In the genomic region with DNA sequence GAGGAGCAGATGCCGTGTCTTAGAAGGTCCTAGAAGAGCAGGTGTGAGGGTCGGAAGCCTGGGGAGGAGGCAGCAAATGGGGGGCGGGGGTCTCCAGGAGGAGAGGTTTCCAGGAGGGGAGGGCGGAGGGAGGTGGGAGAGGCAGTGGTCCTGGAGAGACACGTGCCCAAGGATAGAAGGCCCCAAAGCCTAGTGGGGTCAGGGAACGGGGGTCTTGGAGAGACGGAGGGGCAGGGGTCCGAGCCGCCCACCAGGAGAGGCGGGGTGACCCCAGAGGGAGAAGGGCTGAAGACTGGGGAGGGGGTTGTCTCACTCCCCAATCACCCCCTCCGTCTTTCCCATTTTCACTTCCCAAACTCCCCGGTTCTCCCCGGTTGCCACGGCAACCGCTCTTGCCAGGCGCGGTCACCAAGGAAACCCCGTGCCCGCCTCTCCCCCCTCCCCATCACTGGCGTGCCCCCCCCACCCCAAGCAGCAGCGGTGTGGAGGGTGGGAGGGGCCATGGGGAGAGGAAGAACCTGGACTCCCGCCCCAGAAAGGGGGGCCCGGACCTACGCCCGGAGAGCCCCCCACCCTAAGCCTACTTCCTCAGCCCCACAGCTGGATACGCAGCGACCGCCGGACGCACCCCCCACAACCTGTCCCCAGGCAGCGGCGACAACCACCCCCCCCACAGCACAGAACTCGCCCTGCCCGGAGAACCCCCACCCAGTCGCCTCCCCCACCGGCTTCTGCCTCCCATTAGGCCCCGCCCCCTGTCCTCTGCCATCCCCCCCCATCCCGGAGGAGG, we compare ENCODE assay signal across 9 cellular contexts. TPM values are rescaled to one million over a fixed set of nuclear protein-coding genes. Genes with fewer than 3 reads are reported as not detected.
DNase-seq lines count a peak whose midpoint lies in the region; ATAC-seq and TF ChIP-seq lines count a peak whose summit lies in the region.
"Had no signal": no experiment of that assay in that cellular context is flagged by ENCODE, and none has a peak within 500 bp of the region (broad histone marks: within the 10 kb centered on the region; RNA-seq: fewer than 3 reads in every experiment).

No MANE protein-coding gene starts in this region.

- no peak for TF ChIP-seq EP300 in suprapubic skin (IDR thresholded peaks at IDR 0.05)

- no peak overlapping the region for H3K9ac ChIP-seq in iPS-18a (ENCODE audit: low read length)

- H3K27ac Mint-ChIP-seq in activated naive CD4-positive, alpha-beta T cell treated with anti-CD3 and anti-CD28 coated beads, Interleukin-2, amount 50 U/mL, for 24 hours, result no peak overlapping the region

- no peaks in the 10 kb centered on the region for H3K9me3 Mint-ChIP-seq in activated naive CD4-positive, alpha-beta T cell treated with anti-CD3 and anti-CD28 coated beads, Interleukin-2, amount 50 U/mL, for 24 hours

- no peak overlapping the region for H3K27ac ChIP-seq in iPS-18a (ENCODE audit: low read length)
- no peak overlapping the region for H3K27ac ChIP-seq in suprapubic skin

- H3K36me3 ChIP-seq in iPS-18a (ENCODE audit: control insufficient read depth, low read depth, low read length) (no peaks in the 10 kb centered on the region), suprapubic skin (no peaks in the 10 kb centered on the region)

- peaks cover 17% of the 10 kb centered on the region for H3K4me1 Mint-ChIP-seq in activated naive CD4-positive, alpha-beta T cell treated with anti-CD3 and anti-CD28 coated beads, Interleukin-2, amount 50 U/mL, for 24 hours

- peaks cover 44% of the 10 kb centered on the region for H3K27me3 Mint-ChIP-seq in activated naive CD4-positive, alpha-beta T cell treated with anti-CD3 and anti-CD28 coated beads, Interleukin-2, amount 50 U/mL, for 24 hours

- ATAC-seq in SK-N-SH treated with all-trans-retinoic acid at 6 μM for 48 hours (peak; percentile 30; the same call in 2 of the 3 replicates), GM19395 (IDR thresholded peaks at IDR 0.05; ENCODE audit: unreplicated experiment) (no peak), GM19351 (IDR thresholded peaks at IDR 0.05; ENCODE audit: unreplicated experiment) (no peak)

- H3K4me3 ChIP-seq in iPS-18a (ENCODE audit: low read length) (peak overlapping the region; percentile 51), suprapubic skin (peak overlapping the region; percentile 41)

- H3K27me3 ChIP-seq in iPS-18a (ENCODE audit: control insufficient read depth, insufficient read depth, low read length) (peaks cover 41% of the 10 kb centered on the region), suprapubic skin (peaks cover 86% of the 10 kb centered on the region)

- TF ChIP-seq CTCF in suprapubic skin (IDR thresholded peaks at IDR 0.05) (no peak), GM10266 (IDR thresholded peaks at IDR 0.05; ENCODE audit: control insufficient read depth, insufficient read depth, low read depth, missing control alignments) (no peak)

- H3K4me3 Mint-ChIP-seq in activated naive CD4-positive, alpha-beta T cell treated with anti-CD3 and anti-CD28 coated beads, Interleukin-2, amount 50 U/mL, for 24 hours, result peak overlapping the region; percentile 58

- no peaks in the 10 kb centered on the region for H3K36me3 Mint-ChIP-seq in activated naive CD4-positive, alpha-beta T cell treated with anti-CD3 and anti-CD28 coated beads, Interleukin-2, amount 50 U/mL, for 24 hours

- WGBS in suprapubic skin, result 9% methylated on average over 21 of the region's 38 CpGs

- no peaks in the 10 kb centered on the region for H3K9me3 ChIP-seq in iPS-18a (ENCODE audit: control insufficient read depth, low read depth, low read length)
- H3K9me3 ChIP-seq in suprapubic skin, result no peaks in the 10 kb centered on the region

- H3K4me1 ChIP-seq in iPS-18a (ENCODE audit: control insufficient read depth, low read depth, low read length), result peaks cover 11% of the 10 kb centered on the region
- peaks cover 11% of the 10 kb centered on the region for H3K4me1 ChIP-seq in suprapubic skin

- no peak for DNase-seq in activated naive CD4-positive, alpha-beta T cell treated with anti-CD3 and anti-CD28 coated beads, Interleukin-2, amount 50 U/mL, for 16 hours
- DNase-seq in suprapubic skin (ENCODE audit: low spot score in 2 of 2), result no peak
- DNase-seq in GM10266 (ENCODE audit: extremely low spot score), result no peak
- DNase-seq: left cardiac atrium had no signal

- TF ChIP-seq POLR2A in suprapubic skin (IDR thresholded peaks at IDR 0.05), result no peak

TF ChIP-seq in SK-N-SH treated with all-trans-retinoic acid at 6 μM for 48 hours, 23 proteins besides CTCF, POLR2A, EP300 and RAD21 (continues in another document):
- TF ChIP-seq ARNTL (CRISPR knock-in tag; IDR thresholded peaks at IDR 0.05; ENCODE audit: borderline replicate concordance, low read depth) (no peak), ZNF565 (CRISPR knock-in tag; conservative IDR thresholded peaks at IDR 0.05; ENCODE audit: low read depth) (no peak), ZFP30 (CRISPR knock-in tag; IDR thresholded peaks at IDR 0.05) (no peak), ZNF70 (CRISPR knock-in tag; IDR thresholded peaks at IDR 0.05) (no peak), ISL1 (CRISPR knock-in tag; IDR thresholded peaks at IDR 0.05) (no peak), ZC3H10 (CRISPR knock-in tag; IDR thresholded peaks at IDR 0.05) (no peak), PATZ1 (CRISPR knock-in tag; IDR thresholded peaks at IDR 0.05; ENCODE audit: borderline replicate concordance) (no peak), CREB5 (CRISPR knock-in tag; IDR thresholded peaks at IDR 0.05; ENCODE audit: low read depth) (no peak), ZFP3 (CRISPR knock-in tag; IDR thresholded peaks at IDR 0.05) (no peak), TCF4 (CRISPR knock-in tag; IDR thresholded peaks at IDR 0.05; ENCODE audit: borderline replicate concordance) (no peak), OSR1 (CRISPR knock-in tag; IDR thresholded peaks at IDR 0.05) (no peak), CSDC2 (CRISPR knock-in tag; IDR thresholded peaks at IDR 0.05) (no peak), ESRRG (CRISPR knock-in tag; IDR thresholded peaks at IDR 0.05) (no peak), GLIS3 (CRISPR knock-in tag; IDR thresholded peaks at IDR 0.05) (no peak), RARB (CRISPR knock-in tag; IDR thresholded peaks at IDR 0.05) (no peak), PPARA (CRISPR knock-in tag; IDR thresholded peaks at IDR 0.05; ENCODE audit: borderline replicate concordance) (no peak), SNAI2 (CRISPR knock-in tag; IDR thresholded peaks at IDR 0.05) (no peak)
- TF ChIP-seq, protein P1, sequence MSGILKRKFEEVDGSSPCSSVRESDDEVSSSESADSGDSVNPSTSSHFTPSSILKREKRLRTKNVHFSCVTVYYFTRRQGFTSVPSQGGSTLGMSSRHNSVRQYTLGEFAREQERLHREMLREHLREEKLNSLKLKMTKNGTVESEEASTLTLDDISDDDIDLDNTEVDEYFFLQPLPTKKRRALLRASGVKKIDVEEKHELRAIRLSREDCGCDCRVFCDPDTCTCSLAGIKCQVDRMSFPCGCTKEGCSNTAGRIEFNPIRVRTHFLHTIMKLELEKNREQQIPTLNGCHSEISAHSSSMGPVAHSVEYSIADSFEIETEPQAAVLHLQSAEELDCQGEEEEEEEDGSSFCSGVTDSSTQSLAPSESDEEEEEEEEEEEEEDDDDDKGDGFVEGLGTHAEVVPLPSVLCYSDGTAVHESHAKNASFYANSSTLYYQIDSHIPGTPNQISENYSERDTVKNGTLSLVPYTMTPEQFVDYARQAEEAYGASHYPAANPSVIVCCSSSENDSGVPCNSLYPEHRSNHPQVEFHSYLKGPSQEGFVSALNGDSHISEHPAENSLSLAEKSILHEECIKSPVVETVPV (CRISPR knock-in tag; IDR thresholded peaks at IDR 0.05), result no peak

RNA-seq across cellular contexts. Expression of gene LRRC4B, which starts 1.0 kb away (rescaled TPM):
- 1 to 10 TPM in 2 of 4 donors, under 1 TPM in 2; 0.24 to 1.0 (median 0.81) TPM for total RNA-seq in suprapubic skin

RNA-seq across cellular contexts. Expression of gene ASPDH, which starts 53.5 kb away (rescaled TPM):
- total RNA-seq in suprapubic skin, result not detected
- total RNA-seq: left cardiac atrium had no signal

RNA-seq across cellular contexts. Expression of gene JOSD2, which starts 56.3 kb away (rescaled TPM):
- total RNA-seq in suprapubic skin, result 10 to 100 TPM in 3 of 4 donors, 1 to 10 TPM in 1; 9.3 to 31.7 (median 28.7) TPM
